In the genomic region with DNA sequence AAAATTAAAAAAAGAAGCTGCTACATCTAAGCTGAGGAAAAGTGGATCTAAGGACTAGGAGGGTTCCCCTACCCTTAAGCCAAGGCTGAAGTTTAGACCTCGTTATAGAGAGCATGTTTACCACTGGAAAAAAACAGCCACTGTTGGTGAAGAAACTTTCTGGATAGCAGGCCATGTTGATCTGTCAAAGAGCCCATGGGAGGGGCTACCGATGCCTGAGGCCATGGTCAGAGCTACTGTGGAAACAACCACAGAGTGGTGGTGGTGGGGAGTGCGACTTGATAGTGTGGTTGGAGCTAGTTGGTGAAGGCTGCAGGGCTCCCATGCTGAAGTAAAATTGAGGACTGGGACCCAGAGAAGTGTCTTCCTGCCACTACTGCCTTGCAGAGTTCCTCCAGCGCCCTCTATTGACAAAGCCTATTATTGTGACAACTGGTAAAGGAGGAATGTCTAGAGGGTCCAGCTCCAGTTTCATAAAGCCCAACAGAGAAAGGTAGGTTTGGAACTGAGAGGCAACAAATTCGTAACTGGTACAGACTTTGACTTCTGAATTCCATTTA, we compare ENCODE assay signal across 9 cellular contexts. TPM values are rescaled to one million over a fixed set of nuclear protein-coding genes. Genes with fewer than 3 reads are reported as not detected.
DNase-seq lines count a peak whose midpoint lies in the region; ATAC-seq and TF ChIP-seq lines count a peak whose summit lies in the region.
"Had no signal": no experiment of that assay in that cellular context is flagged by ENCODE, and none has a peak within 500 bp of the region (broad histone marks: within the 10 kb centered on the region; RNA-seq: fewer than 3 reads in every experiment).

No MANE protein-coding gene starts in this region.

- peak; percentile 37 to 69 for ATAC-seq in activated naive CD4-positive, alpha-beta T cell treated with anti-CD3 and anti-CD28 coated beads, Interleukin-2, amount 50 U/mL, for 72 hours
- ATAC-seq in GM19324 (IDR thresholded peaks at IDR 0.05; ENCODE audit: low FRiP score, unreplicated experiment) (no peak), HG03457 (IDR thresholded peaks at IDR 0.05; ENCODE audit: unreplicated experiment) (no peak)

- no peak overlapping the region for H3K4me3 ChIP-seq in MG63
- H3K4me3 ChIP-seq in SJCRH30 = no peak overlapping the region
- H3K4me3 ChIP-seq in fibroblast of mammary gland (ENCODE audit: control insufficient read depth, low read depth, low read length) = no peak overlapping the region

- TF ChIP-seq CTCF in fibroblast of mammary gland (conservative IDR thresholded peaks at IDR 0.05; ENCODE audit: control insufficient read depth, insufficient read depth, low read depth, low read length) = peak; percentile 93
- TF ChIP-seq CTCF in osteocyte (IDR thresholded peaks at IDR 0.05) = peak; percentile 44

- peaks cover 4% of the 10 kb centered on the region; the same call in 1 of the 2 replicates for H3K27me3 ChIP-seq in MG63
- H3K27me3 ChIP-seq in SJCRH30 = no peaks in the 10 kb centered on the region

- no peak overlapping the region for H3K27ac Mint-ChIP-seq in activated naive CD4-positive, alpha-beta T cell treated with anti-CD3 and anti-CD28 coated beads, Interleukin-2, amount 50 U/mL, for 72 hours
- no peak overlapping the region for H3K27ac Mint-ChIP-seq in osteocyte (ENCODE audit: unreplicated experiment)
- H3K27ac Mint-ChIP-seq: brain had no signal

- no peak overlapping the region for H3K4me3 Mint-ChIP-seq in osteocyte (ENCODE audit: unreplicated experiment)
- H3K4me3 Mint-ChIP-seq: brain had no signal

- no peaks in the 10 kb centered on the region for H3K36me3 Mint-ChIP-seq in activated naive CD4-positive, alpha-beta T cell treated with anti-CD3 and anti-CD28 coated beads, Interleukin-2, amount 50 U/mL, for 72 hours
- H3K36me3 Mint-ChIP-seq in osteocyte (ENCODE audit: unreplicated experiment) = no peaks in the 10 kb centered on the region
- H3K36me3 Mint-ChIP-seq: brain had no signal

- H3K27me3 Mint-ChIP-seq in osteocyte (ENCODE audit: unreplicated experiment) = peaks cover 30% of the 10 kb centered on the region

- no peaks in the 10 kb centered on the region for H3K4me1 Mint-ChIP-seq in osteocyte (ENCODE audit: unreplicated experiment)

- peak in 1 of 2 donors; percentile 76 for DNase-seq in activated naive CD4-positive, alpha-beta T cell treated with anti-CD3 and anti-CD28 coated beads, Interleukin-2, amount 50 U/mL, for 72 hours (ENCODE audit: low spot score in 2 of 2)
- no peak for DNase-seq in activated naive CD4-positive, alpha-beta T cell (lab: John Stamatoyannopoulos, UW)
- peak; percentile 4 for DNase-seq in MG63
- DNase-seq in SJCRH30 = peak; percentile 84 to 96
- peak; percentile 75 for DNase-seq in fibroblast of mammary gland (ENCODE audit: low read depth)
- no peak for DNase-seq in osteocyte (ENCODE audit: extremely low spot score, unreplicated experiment)

- no peak overlapping the region for H3K27ac ChIP-seq in SJCRH30

- peaks cover 12% of the 10 kb centered on the region for H3K9me3 ChIP-seq in MG63
- H3K9me3 ChIP-seq in SJCRH30 (replicated peaks) = no peaks in the 10 kb centered on the region

- H3K36me3 ChIP-seq in MG63 (no peaks in the 10 kb centered on the region), SJCRH30 (no peaks in the 10 kb centered on the region)

- H3K4me1 ChIP-seq in SJCRH30 = peaks cover 3% of the 10 kb centered on the region; the same call in 1 of the 2 replicates

- no peaks in the 10 kb centered on the region for H3K9me3 Mint-ChIP-seq in activated naive CD4-positive, alpha-beta T cell treated with anti-CD3 and anti-CD28 coated beads, Interleukin-2, amount 50 U/mL, for 72 hours
- peaks cover 6% of the 10 kb centered on the region for H3K9me3 Mint-ChIP-seq in osteocyte (ENCODE audit: unreplicated experiment)

RNA-seq across cellular contexts. Expression of gene FAM20A, which starts 12.7 kb away (rescaled TPM):
- not detected for total RNA-seq in activated naive CD4-positive, alpha-beta T cell treated with anti-CD3 and anti-CD28 coated beads, Interleukin-2, amount 50 U/mL, for 72 hours
- total RNA-seq in MG63 (2014; rRNA removed; shearing (Covaris generic); ENCODE audit: low replicate concordance) = not detected in 2 replicates
- 0.86 and 1.0 TPM in 2 replicates for total RNA-seq in SJCRH30 (2014; rRNA removed; shearing (Covaris generic))
- not detected in 2 replicates for total RNA-seq in osteocyte

Comparison
In these comparisons a context has a peak if more than half of its experiments do, and no peak if none do; other contexts are left out.
1. ATAC-seq: peak in activated naive CD4-positive, alpha-beta T cell treated with anti-CD3 and anti-CD28 coated beads, Interleukin-2, amount 50 U/mL, for 72 hours (2 of 2); none in GM19324 (single experiment) and HG03457 (single experiment).
2. DNase-seq: peak in MG63 (single experiment), SJCRH30 (2 of 2) and fibroblast of mammary gland (single experiment); none in activated naive CD4-positive, alpha-beta T cell (0 of 4) and osteocyte (single experiment).